Comparison of ENCODE assay signal across 8 cellular contexts in genomic region chr13:106533940-106534843, GRCh38. TPM values are rescaled to one million over a fixed set of nuclear protein-coding genes. Genes with fewer than 3 reads are reported as not detected.
DNase-seq lines count a peak whose midpoint lies in the region; ATAC-seq, FAIRE-seq and TF ChIP-seq lines count a peak whose summit lies in the region.

No MANE protein-coding gene starts in this region.

- intact Hi-C loops in dendritic cell treated with granulocyte-macrophage colony-stimulating factor and Interleukin-4, amounts not matched to agents 40 ng/mL and 50 ng/mL, for 4 days (cut with micrococcal nuclease) = loop anchor here (10.0 kb wide), 1 partner anchor 1759 kb away; no protein-coding TSS in a partner anchor
- intact Hi-C loops in left lung (cut with DNase I) = loop anchor here in 1 of 2 donors (10.0 kb wide), 2 partner anchors 381 to 449 kb away; no protein-coding TSS in a partner anchor

- peak overlapping the region; percentile 89 for H3K4me3 Mint-ChIP-seq in WTC11
- peak overlapping the region; percentile 73 for H3K4me3 Mint-ChIP-seq in dendritic cell treated with granulocyte-macrophage colony-stimulating factor and Interleukin-4, amounts not matched to agents 40 ng/mL and 50 ng/mL, for 4 days

- CTCF ChIA-PET in WTC11 (lab: Charles Lee) = interaction anchor here (0.6 to 1.4 kb wide), 7 partner anchors 62 to 1123 kb away, joined by 3 to 4 read pairs (median 4); no protein-coding TSS in a partner anchor

- H3K9me3 Mint-ChIP-seq in WTC11 = no peaks in the 10 kb centered on the region
- no peaks in the 10 kb centered on the region for H3K9me3 Mint-ChIP-seq in dendritic cell treated with granulocyte-macrophage colony-stimulating factor and Interleukin-4, amounts not matched to agents 40 ng/mL and 50 ng/mL, for 4 days

- no peaks in the 10 kb centered on the region for H3K36me3 Mint-ChIP-seq in WTC11
- H3K36me3 Mint-ChIP-seq in dendritic cell treated with granulocyte-macrophage colony-stimulating factor and Interleukin-4, amounts not matched to agents 40 ng/mL and 50 ng/mL, for 4 days (ENCODE audit: low read depth) = peaks cover 6% of the 10 kb centered on the region

- H3K36me3 ChIP-seq in BE2C (peaks cover 5% of the 10 kb centered on the region; the same call in 1 of the 2 replicates), left lung (no peaks in the 10 kb centered on the region)

- no peak for TF ChIP-seq CTCF in BE2C (IDR thresholded peaks at IDR 0.05; ENCODE audit: low read depth, low read length)
- TF ChIP-seq CTCF in WTC11 (IDR thresholded peaks at IDR 0.05) = no peak
- TF ChIP-seq CTCF in left lung (IDR thresholded peaks at IDR 0.05) = no peak

- ATAC-seq in WTC11 (0 out of 2 replicates have a peak, but pooled peaks have one; percentile 0), left lung (peak; percentile 16)

- H3K4me1 ChIP-seq in BE2C (peaks cover 19% of the 10 kb centered on the region), left lung (peaks cover 0 to 30% of the 10 kb centered on the region in 2 donors)

- H3K4me3 ChIP-seq in BE2C (ENCODE audit: low read depth, low read length) (peak overlapping the region; percentile 85), left lung (peak overlapping the region; percentile 52 to 65)

- POLR2A ChIA-PET in WTC11 (lab: Charles Lee) = interaction anchor here (0.8 to 1.9 kb wide), 2 partner anchors 32 to 482 kb away, joined by 3 to 9 read pairs; no protein-coding TSS in a partner anchor

- no peaks in the 10 kb centered on the region for H3K9me3 ChIP-seq in BE2C
- no peaks in the 10 kb centered on the region for H3K9me3 ChIP-seq in left lung

- no peaks in the 10 kb centered on the region for H3K27me3 ChIP-seq in BE2C
- H3K27me3 ChIP-seq in left lung = peaks cover 0 to 53% of the 10 kb centered on the region in 2 donors

- H3K27ac Mint-ChIP-seq in WTC11 = no peak overlapping the region
- H3K27ac Mint-ChIP-seq in dendritic cell treated with granulocyte-macrophage colony-stimulating factor and Interleukin-4, amounts not matched to agents 40 ng/mL and 50 ng/mL, for 4 days = no peak overlapping the region

- peaks cover 10% of the 10 kb centered on the region for H3K27me3 Mint-ChIP-seq in WTC11 (ENCODE audit: low read depth)
- peaks cover 53% of the 10 kb centered on the region for H3K27me3 Mint-ChIP-seq in dendritic cell treated with granulocyte-macrophage colony-stimulating factor and Interleukin-4, amounts not matched to agents 40 ng/mL and 50 ng/mL, for 4 days

- DNase-seq in BE2C = peak; percentile 65
- DNase-seq in HS-5 (ENCODE audit: low read depth) = peak; percentile 22
- DNase-seq in WTC11 (ENCODE audit: low spot score) = peak; percentile 46
- DNase-seq in left lung = peak; percentile 50 to 88
- DNase-seq in stimulated activated CD4-positive, alpha-beta T cell treated with anti-CD3 and anti-CD28 coated beads, Interleukin-4, amount 100 ng/mL, for 4 hours = peak; percentile 9 to 12
- no peak for DNase-seq in urothelium cell line (ENCODE audit: low spot score)
- DNase-seq in epidermal melanocyte (ENCODE audit: insufficient read length, low spot score) = no peak

- H3K4me1 Mint-ChIP-seq in WTC11 = peaks cover 59% of the 10 kb centered on the region
- peaks cover 21% of the 10 kb centered on the region for H3K4me1 Mint-ChIP-seq in dendritic cell treated with granulocyte-macrophage colony-stimulating factor and Interleukin-4, amounts not matched to agents 40 ng/mL and 50 ng/mL, for 4 days (ENCODE audit: low read depth)

- FAIRE-seq in urothelium cell line (lab: Jason Lieb, UNC) = no peak

- peak overlapping the region; percentile 81 to 86 for H3K27ac ChIP-seq in left lung

TF ChIP-seq in WTC11, 78 proteins besides CTCF, POLR2A, EP300 and RAD21 (continues in another document):
- TF ChIP-seq CDX4 (CRISPR knock-in tag; IDR thresholded peaks at IDR 0.05; ENCODE audit: borderline replicate concordance) = no peak
- no peak for TF ChIP-seq TCF7 (CRISPR knock-in tag; IDR thresholded peaks at IDR 0.05; ENCODE audit: low read depth)
- no peak for TF ChIP-seq NR3C1 (CRISPR knock-in tag; conservative IDR thresholded peaks at IDR 0.05; ENCODE audit: low read depth)
- TF ChIP-seq, protein P1, sequence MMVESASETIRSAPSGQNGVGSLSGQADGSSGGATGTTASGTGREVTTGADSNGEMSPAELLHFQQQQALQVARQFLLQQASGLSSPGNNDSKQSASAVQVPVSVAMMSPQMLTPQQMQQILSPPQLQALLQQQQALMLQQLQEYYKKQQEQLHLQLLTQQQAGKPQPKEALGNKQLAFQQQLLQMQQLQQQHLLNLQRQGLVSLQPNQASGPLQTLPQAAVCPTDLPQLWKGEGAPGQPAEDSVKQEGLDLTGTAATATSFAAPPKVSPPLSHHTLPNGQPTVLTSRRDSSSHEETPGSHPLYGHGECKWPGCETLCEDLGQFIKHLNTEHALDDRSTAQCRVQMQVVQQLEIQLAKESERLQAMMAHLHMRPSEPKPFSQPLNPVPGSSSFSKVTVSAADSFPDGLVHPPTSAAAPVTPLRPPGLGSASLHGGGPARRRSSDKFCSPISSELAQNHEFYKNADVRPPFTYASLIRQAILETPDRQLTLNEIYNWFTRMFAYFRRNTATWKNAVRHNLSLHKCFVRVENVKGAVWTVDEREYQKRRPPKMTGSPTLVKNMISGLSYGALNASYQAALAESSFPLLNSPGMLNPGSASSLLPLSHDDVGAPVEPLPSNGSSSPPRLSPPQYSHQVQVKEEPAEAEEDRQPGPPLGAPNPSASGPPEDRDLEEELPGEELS (CRISPR knock-in tag; IDR thresholded peaks at IDR 0.05) = 0 out of 2 replicates have a peak, but pooled peaks have one; percentile 34
- no peak for TF ChIP-seq FOXK1 (CRISPR knock-in tag; IDR thresholded peaks at IDR 0.05)
- peak; percentile 65; the same call in 1 of the 2 replicates for TF ChIP-seq HMGXB4 (CRISPR knock-in tag; IDR thresholded peaks at IDR 0.05)
- TF ChIP-seq, protein P2, sequence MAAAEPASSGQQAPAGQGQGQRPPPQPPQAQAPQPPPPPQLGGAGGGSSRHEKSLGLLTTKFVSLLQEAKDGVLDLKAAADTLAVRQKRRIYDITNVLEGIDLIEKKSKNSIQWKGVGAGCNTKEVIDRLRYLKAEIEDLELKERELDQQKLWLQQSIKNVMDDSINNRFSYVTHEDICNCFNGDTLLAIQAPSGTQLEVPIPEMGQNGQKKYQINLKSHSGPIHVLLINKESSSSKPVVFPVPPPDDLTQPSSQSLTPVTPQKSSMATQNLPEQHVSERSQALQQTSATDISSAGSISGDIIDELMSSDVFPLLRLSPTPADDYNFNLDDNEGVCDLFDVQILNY (CRISPR knock-in tag; IDR thresholded peaks at IDR 0.05) = 0 out of 2 replicates have a peak, but pooled peaks have one; percentile 38
- no peak for TF ChIP-seq NFATC4 (CRISPR knock-in tag; IDR thresholded peaks at IDR 0.05)
- TF ChIP-seq ZNF317 (CRISPR knock-in tag; IDR thresholded peaks at IDR 0.05; ENCODE audit: borderline replicate concordance, low read depth) = no peak
- peak; percentile 60; the same call in 1 of the 2 replicates for TF ChIP-seq SMAD3 (CRISPR knock-in tag; IDR thresholded peaks at IDR 0.05; ENCODE audit: borderline replicate concordance)
- 0 out of 2 replicates have a peak, but pooled peaks have one; percentile 16 for TF ChIP-seq MAX (CRISPR knock-in tag; IDR thresholded peaks at IDR 0.05)
- no peak for TF ChIP-seq ZNF263 (CRISPR knock-in tag; IDR thresholded peaks at IDR 0.05; ENCODE audit: low read depth)
- TF ChIP-seq, protein P3, sequence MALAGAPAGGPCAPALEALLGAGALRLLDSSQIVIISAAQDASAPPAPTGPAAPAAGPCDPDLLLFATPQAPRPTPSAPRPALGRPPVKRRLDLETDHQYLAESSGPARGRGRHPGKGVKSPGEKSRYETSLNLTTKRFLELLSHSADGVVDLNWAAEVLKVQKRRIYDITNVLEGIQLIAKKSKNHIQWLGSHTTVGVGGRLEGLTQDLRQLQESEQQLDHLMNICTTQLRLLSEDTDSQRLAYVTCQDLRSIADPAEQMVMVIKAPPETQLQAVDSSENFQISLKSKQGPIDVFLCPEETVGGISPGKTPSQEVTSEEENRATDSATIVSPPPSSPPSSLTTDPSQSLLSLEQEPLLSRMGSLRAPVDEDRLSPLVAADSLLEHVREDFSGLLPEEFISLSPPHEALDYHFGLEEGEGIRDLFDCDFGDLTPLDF (CRISPR knock-in tag; IDR thresholded peaks at IDR 0.05) = no peak
- TF ChIP-seq ZNF671 (CRISPR knock-in tag; IDR thresholded peaks at IDR 0.05) = no peak
- TF ChIP-seq ZNF138 (CRISPR knock-in tag; conservative IDR thresholded peaks at IDR 0.05) = 0 out of 2 replicates have a peak, but pooled peaks have one; percentile 24
- no peak for TF ChIP-seq CBFB (CRISPR knock-in tag; IDR thresholded peaks at IDR 0.05; ENCODE audit: low read depth)

RNA-seq across cellular contexts. Expression of gene EFNB2, which starts 1.3 kb away (rescaled TPM):
- polyA plus RNA-seq in BE2C (2012; ENCODE audit: insufficient read depth, insufficient read length, low read depth) = 15.5 TPM
- total RNA-seq in WTC11 (2021) (14.9 to 15.9 TPM (median 15.0 TPM) in 3 replicates), left lung (10 to 100 TPM; 39.6 to 40.2 TPM)

RNA-seq across cellular contexts. Expression of gene ARGLU1, which starts 33.7 kb away (rescaled TPM):
- polyA plus RNA-seq in BE2C (2012; ENCODE audit: insufficient read depth, insufficient read length, low read depth) = 108 TPM
- 115 to 130 TPM (median 125 TPM) in 3 replicates for total RNA-seq in WTC11 (2021)
- total RNA-seq in left lung = 10 to 100 TPM; 67.3 to 84.2 TPM

Comparison
In these comparisons a context has a peak if more than half of its experiments do, and no peak if none do; other contexts are left out.
1. DNase-seq: peak in BE2C (single experiment), HS-5 (single experiment), WTC11 (single experiment), left lung (2 of 2) and stimulated activated CD4-positive, alpha-beta T cell treated with anti-CD3 and anti-CD28 coated beads, Interleukin-4, amount 100 ng/mL, for 4 hours (2 of 2); none in urothelium cell line (single experiment) and epidermal melanocyte (single experiment).